8 cellular contexts compared by ENCODE assay signal in genomic region chr4:9153571-9154157, GRCh38. TPM values are rescaled to one million over a fixed set of nuclear protein-coding genes. Genes with fewer than 3 reads are reported as not detected.
DNase-seq lines count a peak whose midpoint lies in the region; ATAC-seq and TF ChIP-seq lines count a peak whose summit lies in the region.
"Not testable (repeated sequence)": the region's sequence is repeated elsewhere in the genome, so short reads cannot be mapped to it uniquely, and the experiment has no call there.

No MANE protein-coding gene starts in this region.

- not testable (repeated sequence) for H3K79me2 ChIP-seq in HCT116 (ENCODE audit: insufficient read depth, low read length); hepatocyte

- not testable (repeated sequence) for TF ChIP-seq POLR2A in HCT116 (IDR thresholded peaks at IDR 0.05; ENCODE audit: borderline replicate concordance, extremely low read depth, insufficient read depth, insufficient read length)

- not testable (repeated sequence) for H3K9me2 ChIP-seq in HCT116 (ENCODE audit: insufficient read depth); hepatocyte (replicated peaks; ENCODE audit: insufficient read depth)

- peak overlapping the region; percentile 84 for H3K4me2 ChIP-seq in HCT116 (ENCODE audit: low read length)
- peak overlapping the region; percentile 80 for H3K4me2 ChIP-seq in hepatocyte

- peak overlapping the region; percentile 65 to 100 (median 90) for H3K27ac Mint-ChIP-seq in naive thymus-derived CD8-positive, alpha-beta T cell

- ATAC-seq in HCT116; naive thymus-derived CD8-positive, alpha-beta T cell; stimulated activated naive CD8-positive, alpha-beta T cell treated with anti-CD3 and anti-CD28 coated beads, Interleukin-15, Interleukin-2, amounts not matched to agents 100 U/mL and 50 U/mL, for 24 hours: not testable (repeated sequence)

- TSS peak; percentile 75 for BruUV-seq in HCT116 (replicated peaks; lab: Mats Ljungman, UMichigan)

- POLR2A ChIA-PET in HCT116 (lab: Charles Lee); naive thymus-derived CD8-positive, alpha-beta T cell (lab: Charles Lee): not testable (repeated sequence)

- not testable (repeated sequence) for TF ChIP-seq CTCF in BE2C (IDR thresholded peaks at IDR 0.05; ENCODE audit: low read depth, low read length); HCT116 (IDR thresholded peaks at IDR 0.05 in 2 of 3, conservative IDR thresholded peaks at IDR 0.05 in 1 of 3; ENCODE audit: borderline replicate concordance in 1 of 3, insufficient read depth in 1 of 3, low read depth in 2 of 3, low read length in 2 of 3); hepatocyte (IDR thresholded peaks at IDR 0.05; ENCODE audit: poor library complexity)

- H3K4me3 Mint-ChIP-seq in naive thymus-derived CD8-positive, alpha-beta T cell, result peak overlapping the region; percentile 85 to 99 (median 92)

- CTCF ChIA-PET in HCT116 (lab: Charles Lee), result not testable (repeated sequence)

- H3K4me1 ChIP-seq in BE2C; hepatocyte (ENCODE audit: insufficient read depth): not testable (repeated sequence)
- peaks cover 9 to 28% of the 10 kb centered on the region in 2 experiments for H3K4me1 ChIP-seq in HCT116 (ENCODE audit: control insufficient read depth in 1 of 2, insufficient read depth in 2 of 2, low read length in 2 of 2)

- WGBS in hepatocyte (ENCODE audit: low lambda C conversion rate, missing lambda C conversion rate), result 40% methylated on average over 26 of the region's 27 CpGs

- H3K36me3 ChIP-seq in BE2C; HCT116 (ENCODE audit: control insufficient read depth in 1 of 2, insufficient read depth in 2 of 2, low read length in 2 of 2); hepatocyte (replicated peaks; ENCODE audit: insufficient read depth, low read depth): not testable (repeated sequence)

- H3K4me1 Mint-ChIP-seq in naive thymus-derived CD8-positive, alpha-beta T cell, result not testable (repeated sequence)

- H3K27me3 ChIP-seq in BE2C; HCT116 (ENCODE audit: insufficient read depth, low read length); hepatocyte: not testable (repeated sequence)

- TF ChIP-seq RAD21 in HCT116 (IDR thresholded peaks at IDR 0.05; ENCODE audit: low read depth), result not testable (repeated sequence)

- H2AFZ ChIP-seq in HCT116 (ENCODE audit: low read depth, low read length, poor library complexity, severe bottlenecking), result not testable (repeated sequence)
- peak overlapping the region; percentile 40 for H2AFZ ChIP-seq in hepatocyte

- H3K9ac ChIP-seq in HCT116 (ENCODE audit: low read length), result peak overlapping the region; percentile 92

- H4K20me1 ChIP-seq in HCT116 (ENCODE audit: insufficient read depth); hepatocyte (ENCODE audit: insufficient read depth, poor library complexity, severe bottlenecking): not testable (repeated sequence)

- H3K4me3 ChIP-seq in BE2C (ENCODE audit: low read depth, low read length) (peak overlapping the region; percentile 67), HCT116 (replicated peaks in 1 of 2; ENCODE audit: low read depth in 1 of 2, low read length in 2 of 2) (peak overlapping the region; percentile 59 to 69)
- not testable (repeated sequence) for H3K4me3 ChIP-seq in hepatocyte

- H3K9me3 ChIP-seq in BE2C; HCT116 (ENCODE audit: control insufficient read depth in 1 of 2, insufficient read depth in 1 of 2, low read depth in 1 of 2, low read length in 2 of 2); hepatocyte (ENCODE audit: low read depth): not testable (repeated sequence)

- DNase-seq in BE2C (peak; percentile 79), NCI-H82 (lab: John Stamatoyannopoulos, UW) (peak; percentile 46), activated T-cell treated with anti-CD3 and anti-CD28 coated beads for 48 hours (ENCODE audit: low read depth) (peak; percentile 11), dermis blood vessel endothelial cell (peak; percentile 16)
- DNase-seq in HCT116 (ENCODE audit: low read depth, low spot score); hepatocyte (ENCODE audit: low spot score); naive thymus-derived CD8-positive, alpha-beta T cell: not testable (repeated sequence)
- peak; percentile 25 for DNase-seq in stimulated activated naive CD8-positive, alpha-beta T cell treated with anti-CD3 and anti-CD28 coated beads, Interleukin-15, Interleukin-2, amounts not matched to agents 100 U/mL and 50 U/mL, for 24 hours

- H3K9me3 Mint-ChIP-seq in naive thymus-derived CD8-positive, alpha-beta T cell, result not testable (repeated sequence)

- RAD21 ChIA-PET in HCT116 (lab: Charles Lee; ENCODE audit: low non-redundant PET in 1 of 2, low total read pairs in 2 of 2, uncharacterized antibody in 2 of 2, unreplicated experiment in 2 of 2), result not testable (repeated sequence)

- H3K36me3 Mint-ChIP-seq in naive thymus-derived CD8-positive, alpha-beta T cell, result not testable (repeated sequence)

- H3K27ac ChIP-seq in HCT116 (ENCODE audit: low read depth, low read length), result peak overlapping the region; percentile 85
- H3K27ac ChIP-seq in hepatocyte, result peak overlapping the region; percentile 87

- intact Hi-C loops in HCT116 (cut with micrococcal nuclease), result not testable (repeated sequence)

- H3K27me3 Mint-ChIP-seq in naive thymus-derived CD8-positive, alpha-beta T cell, result not testable (repeated sequence)

TF ChIP-seq in HCT116, 20 proteins besides CTCF, POLR2A, EP300 and RAD21:
- peak; percentile 42; the same call in 1 of the 2 replicates for TF ChIP-seq MAX (IDR thresholded peaks at IDR 0.05)

RNA-seq across cellular contexts. Expression of gene FAM90A26, which starts 16.5 kb away (rescaled TPM):
- polyA plus RNA-seq in BE2C (2012; ENCODE audit: insufficient read depth, insufficient read length, low read depth), result 0.32 TPM
- not detected for total RNA-seq in HCT116 (2021; ENCODE audit: unreplicated experiment)
- polyA plus RNA-seq in HCT116 (2012), result not detected in 2 replicates
- not detected in 2 replicates for total RNA-seq in dermis blood vessel endothelial cell
- not detected in 2 replicates for total RNA-seq in hepatocyte
- polyA plus RNA-seq in hepatocyte, result not detected in 2 replicates
- total RNA-seq in naive thymus-derived CD8-positive, alpha-beta T cell, result not detected
- polyA plus RNA-seq in naive thymus-derived CD8-positive, alpha-beta T cell, result not detected

RNA-seq across cellular contexts. Expression of gene USP17L10, which starts 56.8 kb away (rescaled TPM):
- not detected for polyA plus RNA-seq in BE2C (2012; ENCODE audit: insufficient read depth, insufficient read length, low read depth)
- total RNA-seq in HCT116 (2021; ENCODE audit: unreplicated experiment), result not detected
- not detected in 2 replicates for polyA plus RNA-seq in HCT116 (2012)
- total RNA-seq in dermis blood vessel endothelial cell, result not detected in 2 replicates
- not detected in 2 replicates for total RNA-seq in hepatocyte
- polyA plus RNA-seq in hepatocyte, result not detected in 2 replicates
- total RNA-seq in naive thymus-derived CD8-positive, alpha-beta T cell, result not detected
- not detected for polyA plus RNA-seq in naive thymus-derived CD8-positive, alpha-beta T cell
